16 cellular contexts compared by ENCODE assay signal in genomic region chr6:135250751-135251356, GRCh38.
DNase-seq lines count a peak whose midpoint lies in the region; ATAC-seq lines count a peak whose summit lies in the region.
"Had no signal": no experiment of that assay in that cellular context is flagged by ENCODE, and none has a peak within 500 bp of the region (broad histone marks: within the 10 kb centered on the region; RNA-seq: fewer than 3 reads in every experiment).

No MANE protein-coding gene starts in this region.

- H3K27me3 ChIP-seq in H7 (ENCODE audit: control insufficient read depth, insufficient read depth, low read length): no peaks in the 10 kb centered on the region; the same call in 1 of the 2 replicates
- H3K27me3 ChIP-seq in ectodermal cell (ENCODE audit: control insufficient read depth, insufficient read depth, low read length, poor library complexity, severe bottlenecking): no peaks in the 10 kb centered on the region
- H3K27me3 ChIP-seq in muscle layer of duodenum (ENCODE audit: low read depth, low read length): no peaks in the 10 kb centered on the region
- H3K27me3 ChIP-seq: esophagus muscularis mucosa, neutrophil had no signal

- H3K4me3 ChIP-seq in H7 (ENCODE audit: insufficient read depth, low read depth, low read length): no peak overlapping the region
- H3K4me3 ChIP-seq in ectodermal cell (ENCODE audit: insufficient read depth, low read depth, low read length): no peak overlapping the region
- no peak overlapping the region for H3K4me3 ChIP-seq in muscle layer of duodenum (ENCODE audit: low read depth in 1 of 2, low read length in 2 of 2)
- H3K4me3 ChIP-seq: esophagus muscularis mucosa, heart right ventricle, lung had no signal

- H3K36me3 ChIP-seq in H7 (replicated peaks; ENCODE audit: control insufficient read depth, insufficient read depth, low read length) (no peaks in the 10 kb centered on the region), ectodermal cell (ENCODE audit: control insufficient read depth, insufficient read depth, low read length) (no peaks in the 10 kb centered on the region), muscle layer of duodenum (ENCODE audit: control insufficient read depth in 1 of 2, insufficient read depth in 2 of 2, low read length in 2 of 2) (no peaks in the 10 kb centered on the region)
- H3K36me3 ChIP-seq: esophagus muscularis mucosa, heart right ventricle, neutrophil had no signal

- H3K27ac ChIP-seq in ectodermal cell (ENCODE audit: insufficient read depth, low read depth, low read length, poor library complexity, severe bottlenecking) (peak overlapping the region; percentile 83), muscle layer of duodenum (ENCODE audit: low read length) (peak overlapping the region; percentile 0)
- H3K27ac ChIP-seq: esophagus muscularis mucosa, heart right ventricle, neutrophil had no signal

- H3K9me3 ChIP-seq in ectodermal cell (ENCODE audit: control insufficient read depth, low read length): no peaks in the 10 kb centered on the region
- H3K9me3 ChIP-seq in muscle layer of duodenum (ENCODE audit: control insufficient read depth in 1 of 2, low read length in 2 of 2): no peaks in the 10 kb centered on the region
- H3K9me3 ChIP-seq: esophagus muscularis mucosa, heart right ventricle, neutrophil had no signal

- WGBS in ectodermal cell, 2 experiments: 16 to 20% methylated on average over 9 of the region's 9 CpGs

- H3K4me1 ChIP-seq in ectodermal cell (ENCODE audit: control insufficient read depth, insufficient read depth, low read length): peaks cover 17% of the 10 kb centered on the region
- H3K4me1 ChIP-seq in muscle layer of duodenum (ENCODE audit: control insufficient read depth in 1 of 2, insufficient read depth in 2 of 2, low read length in 2 of 2): no peaks in the 10 kb centered on the region
- H3K4me1 ChIP-seq: esophagus muscularis mucosa, heart right ventricle had no signal

- no peak for ATAC-seq in GM19324 (IDR thresholded peaks at IDR 0.05; ENCODE audit: low FRiP score, unreplicated experiment)
- ATAC-seq: activated T-cell treated with anti-CD3 and anti-CD28 coated beads, Interleukin-2, amount 50 U/mL, for 4 hours; heart right ventricle had no signal

- peak; percentile 76 for DNase-seq in H7
- DNase-seq in NCI-H187 treated with DMSO at 0.1 percent for 48 hours (lab: John Stamatoyannopoulos, UW): peak; percentile 17
- no peak for DNase-seq in NCI-H2171 treated with DMSO at 0.1 percent for 48 hours (lab: John Stamatoyannopoulos, UW)
- no peak for DNase-seq in globus pallidus (ENCODE audit: low spot score)
- DNase-seq: activated T-cell treated with anti-CD3 and anti-CD28 coated beads, Interleukin-2, amount 50 U/mL, for 4 hours; C1 segment of cervical spinal cord; heart right ventricle; Karpas-422; NCI-H226; stimulated activated naive B cell treated with anti-CD40 and anti-IgM and Interleukin-4, amounts not matched to agents 10 μg/mL and 1 μg/mL and 100 μg/mL, for 72 hours had no signal

Comparison
In these comparisons a context has a peak if more than half of its experiments do, and no peak if none do; other contexts are left out.
1. DNase-seq: peak in H7 (single experiment) and NCI-H187 treated with DMSO at 0.1 percent for 48 hours (single experiment); none in NCI-H2171 treated with DMSO at 0.1 percent for 48 hours (single experiment) and globus pallidus (single experiment).